In the genomic region with DNA sequence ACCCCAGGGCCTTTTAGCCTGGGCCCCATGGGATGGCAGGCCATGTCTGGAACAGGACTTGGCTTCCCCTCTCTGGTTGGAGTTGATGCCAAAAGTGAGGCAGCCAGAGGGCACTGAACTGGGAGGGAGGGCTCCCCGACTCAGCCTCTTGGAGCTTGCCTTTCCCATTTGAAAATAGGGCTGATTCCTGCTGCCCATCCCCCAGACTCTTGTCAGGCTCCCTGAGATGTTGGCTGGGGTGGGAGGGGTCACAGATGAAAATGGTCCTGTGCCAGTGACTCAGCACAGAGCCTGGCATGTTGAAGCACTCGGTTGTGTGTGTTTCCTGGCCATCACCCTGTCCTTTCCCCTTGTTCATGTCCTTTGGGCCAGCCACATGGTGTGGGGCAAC, we compare ENCODE assay signal across 9 cellular contexts. TPM values are rescaled to one million over a fixed set of nuclear protein-coding genes. Genes with fewer than 3 reads are reported as not detected.
A peak's percentile ranks its signal among the peaks of the same experiment; 100 is the strongest.
DNase-seq lines count a peak whose midpoint lies in the region; ATAC-seq, FAIRE-seq and TF ChIP-seq lines count a peak whose summit lies in the region.
"Had no signal": no experiment of that assay in that cellular context is flagged by ENCODE, and none has a peak within 500 bp of the region (broad histone marks: within the 10 kb centered on the region; RNA-seq: fewer than 3 reads in every experiment).

No MANE protein-coding gene starts in this region.

- H3K27me3 ChIP-seq in endothelial cell of umbilical vein (ENCODE audit: control insufficient read depth in 2 of 2, insufficient read depth in 2 of 2, low read length in 2 of 2), result no peaks in the 10 kb centered on the region
- H3K27me3 ChIP-seq: cardiac muscle cell had no signal

- POLR2A ChIA-PET in A549 (lab: Yijun Ruan, JAX), result interaction anchor here (0.8 to 1.8 kb wide), 3 partner anchors 172 to 174 kb away, joined by 4 to 15 read pairs (median 6); partner anchors contain the start of gene C15orf39
- POLR2A ChIA-PET in endothelial cell of umbilical vein (lab: Charles Lee), result interaction anchor here (1.8 to 2.9 kb wide), 3 partner anchors 13 to 174 kb away, joined by 12 to 20 read pairs (median 14); partner anchors contain the start of gene C15orf39

- H3K4me1 ChIP-seq in A549 (peaks cover 24% of the 10 kb centered on the region), endothelial cell of umbilical vein (ENCODE audit: control insufficient read depth, extremely low read depth, insufficient read depth, low read length) (peaks cover 37% of the 10 kb centered on the region)

- H3K9ac ChIP-seq in endothelial cell of umbilical vein (replicated peaks; ENCODE audit: extremely low read depth, insufficient read depth, low read length), result peak overlapping the region; percentile 87

- ATAC-seq in A549 (peak in 1 of 2 experiments; percentile 4; a peak in 3 of 6 replicates), GM19023 (IDR thresholded peaks at IDR 0.05; ENCODE audit: unreplicated experiment) (no peak), GM18861 (IDR thresholded peaks at IDR 0.05; ENCODE audit: unreplicated experiment) (no peak)

- no peaks in the 10 kb centered on the region for H3K36me3 ChIP-seq in endothelial cell of umbilical vein (ENCODE audit: control insufficient read depth in 2 of 2, extremely low read depth in 1 of 2, insufficient read depth in 2 of 2, low read length in 2 of 2)
- H3K36me3 ChIP-seq: cardiac muscle cell had no signal

- TF ChIP-seq RAD21 in A549 (conservative IDR thresholded peaks at IDR 0.05 in 1 of 2, IDR thresholded peaks at IDR 0.05 in 1 of 2), result no peak

- peak overlapping the region; percentile 22 for H2AFZ ChIP-seq in endothelial cell of umbilical vein (ENCODE audit: low read depth, low read length)

- TF ChIP-seq POLR2A in A549 (IDR thresholded peaks at IDR 0.05; ENCODE audit: low read length), result no peak
- no peak for TF ChIP-seq POLR2A in endothelial cell of umbilical vein (IDR thresholded peaks at IDR 0.05; ENCODE audit: low read depth, low read length)

- DNase-seq in A549 (ENCODE audit: low read depth in 1 of 2, low spot score in 1 of 2) (no peak), M059J (ENCODE audit: low read depth) (peak; percentile 90), endothelial cell of umbilical vein (ENCODE audit: low read depth, low spot score) (no peak), myocyte (ENCODE audit: low read depth) (peak; percentile 27), NCI-H748 treated with DMSO at 0.1 percent for 48 hours (lab: John Stamatoyannopoulos, UW) (no peak), NCI-H82 treated with DMSO at 0.1 percent for 48 hours (lab: John Stamatoyannopoulos, UW; ENCODE audit: unreplicated experiment) (no peak)

- H3K27ac ChIP-seq in A549 (peak overlapping the region; percentile 70 to 82), endothelial cell of umbilical vein (ENCODE audit: insufficient read depth, low read depth, low read length) (peak overlapping the region; percentile 99)
- H3K27ac ChIP-seq: cardiac muscle cell had no signal

- BruUV-seq in endothelial cell of umbilical vein (replicated peaks; lab: Mats Ljungman, UMichigan), result no TSS peak

- CTCF ChIA-PET in A549 (lab: Yijun Ruan, JAX) (interaction anchor here (0.7 to 10.8 kb wide), 43 partner anchors 11 to 338 kb away, joined by 3 to 324 read pairs (median 5); partner anchors contain the start of genes C15orf39, MAN2C1, RPP25 and SCAMP5), endothelial cell of umbilical vein (lab: Charles Lee) (interaction anchor here (0.6 to 5.2 kb wide), 30 partner anchors 8 to 656 kb away, joined by 3 to 213 read pairs (median 4); partner anchors contain the start of genes C15orf39, CSK, MAN2C1 and RPP25)

- no peak overlapping the region for H3K4me3 ChIP-seq in A549
- H3K4me3 ChIP-seq in endothelial cell of umbilical vein (replicated peaks in 1 of 3; ENCODE audit: insufficient read depth in 1 of 3, low read depth in 1 of 3, low read length in 3 of 3), result no peak overlapping the region
- H3K4me3 ChIP-seq: cardiac muscle cell had no signal

- no peaks in the 10 kb centered on the region for H4K20me1 ChIP-seq in endothelial cell of umbilical vein (replicated peaks; ENCODE audit: control insufficient read depth, extremely low read depth, insufficient read depth, low read length)

- dilution Hi-C loops in endothelial cell of umbilical vein (cut with MboI; ENCODE audit: extremely low pct_ligation_motif_present, low sequenced_read_pairs), result no loop called here

- TF ChIP-seq EP300 in A549 (IDR thresholded peaks at IDR 0.05), result no peak

- no peaks in the 10 kb centered on the region for H3K9me1 ChIP-seq in endothelial cell of umbilical vein (replicated peaks; ENCODE audit: control insufficient read depth, extremely low read depth, insufficient read depth, low read length)

- intact Hi-C loops in endothelial cell of umbilical vein (cut with micrococcal nuclease), result loop anchor here (5.0 kb wide), 1 partner anchor 337 kb away; the partner anchor contains the start of gene MAN2C1

- TF ChIP-seq CTCF in A549 (IDR thresholded peaks at IDR 0.05) (no peak), endothelial cell of umbilical vein (IDR thresholded peaks at IDR 0.05; ENCODE audit: extremely low read depth in 1 of 2, insufficient read depth in 1 of 2, low read depth in 1 of 2, low read length in 2 of 2) (no peak)

- H3K9me3 ChIP-seq in A549, result no peaks in the 10 kb centered on the region
- H3K9me3 ChIP-seq in endothelial cell of umbilical vein (replicated peaks; ENCODE audit: control insufficient read depth, insufficient read depth, low read length), result no peaks in the 10 kb centered on the region

- FAIRE-seq in A549 (lab: Jason Lieb, UNC) (no peak), endothelial cell of umbilical vein (lab: Jason Lieb, UNC) (no peak)

- H3K4me2 ChIP-seq in A549 (peak overlapping the region; percentile 67), endothelial cell of umbilical vein (ENCODE audit: insufficient read depth, low read length) (peak overlapping the region; percentile 67)

- no peaks in the 10 kb centered on the region for H3K79me2 ChIP-seq in endothelial cell of umbilical vein (ENCODE audit: control insufficient read depth, insufficient read depth, low read length)

- 75% methylated on average over 2 of the region's 2 CpGs for WGBS in A549 (ENCODE audit: missing lambda C conversion rate)

TF ChIP-seq in A549, 52 proteins besides CTCF, POLR2A, EP300 and RAD21 (continues in another document):
- TF ChIP-seq HES2 (IDR thresholded peaks at IDR 0.05) (no peak), CHD4 (IDR thresholded peaks at IDR 0.05; ENCODE audit: borderline replicate concordance) (no peak), FOXS1 (CRISPR knock-in tag; IDR thresholded peaks at IDR 0.05) (no peak)

TF ChIP-seq in endothelial cell of umbilical vein, 7 proteins besides CTCF, POLR2A, EP300 and RAD21:
- TF ChIP-seq MAX (IDR thresholded peaks at IDR 0.05; ENCODE audit: insufficient read depth, insufficient read length) (peak; percentile 7), GATA2 (IDR thresholded peaks at IDR 0.05; ENCODE audit: insufficient read depth, insufficient read length, low read depth, low read length) (no peak), FOS (IDR thresholded peaks at IDR 0.05; ENCODE audit: borderline replicate concordance, insufficient read depth, low read length) (peak; percentile 23)

RNA-seq across cellular contexts. Expression of gene PPCDC, which starts 6.6 kb away (rescaled TPM):
- polyA plus RNA-seq in A549 (2011; rRNA removed) (14.5 and 18.2 TPM in 2 replicates), A549 (2017; fragmentation: RNase III; extraction: RNeasy Plus Mini Kit Qiagen cat#74134 plus additional on column Dnase treatment) (18.5 to 19.9 TPM (median 19.9 TPM) in 3 replicates), endothelial cell of umbilical vein (21.4 and 23.0 TPM in 2 replicates)
- polyA plus RNA-seq in A549 (2012; cell fraction: cytosol; rRNA removed), result 43.2 and 51.2 TPM in 2 replicates
- 63.8 and 66.7 TPM in 2 replicates for polyA plus RNA-seq in A549 (2012; cell fraction: nucleus; rRNA removed)
- 19.5 and 21.4 TPM in 2 replicates for polyA minus RNA-seq in A549 (2011; rRNA and poly(A)+ RNA removed)
- total RNA-seq in M059J (2014; rRNA removed; shearing (Covaris generic)), result 15.9 and 25.6 TPM in 2 replicates
- total RNA-seq in endothelial cell of umbilical vein (14.5 and 16.8 TPM in 2 replicates), myocyte (7.5 and 15.2 TPM in 2 replicates)
- 16.5 and 19.6 TPM in 2 replicates for polyA plus RNA-seq in endothelial cell of umbilical vein (2011; cell fraction: cytosol; rRNA removed)
- polyA plus RNA-seq in endothelial cell of umbilical vein (2011; cell fraction: nucleus; rRNA removed), result 24.6 and 25.8 TPM in 2 replicates
- polyA plus RNA-seq in endothelial cell of umbilical vein (2012), result 8.5 and 9.2 TPM in 2 replicates
- 10.1 and 13.0 TPM in 2 replicates for polyA minus RNA-seq in endothelial cell of umbilical vein
- polyA minus RNA-seq in endothelial cell of umbilical vein (2011; cell fraction: cytosol; rRNA and poly(A)+ RNA removed), result 7.5 TPM
- 20.7 and 24.6 TPM in 2 replicates for polyA minus RNA-seq in endothelial cell of umbilical vein (2011; cell fraction: nucleus; rRNA and poly(A)+ RNA removed)
- 8.4 TPM for polyA plus RNA-seq in myocyte (2012)

RNA-seq across cellular contexts. Expression of gene SCAMP5, which starts 34.7 kb away (rescaled TPM):
- polyA plus RNA-seq in A549 (2011; rRNA removed) (10.5 and 11.8 TPM in 2 replicates), A549 (2017; fragmentation: RNase III; extraction: RNeasy Plus Mini Kit Qiagen cat#74134 plus additional on column Dnase treatment) (13.7 to 16.2 TPM (median 15.0 TPM) in 3 replicates), endothelial cell of umbilical vein (5.9 and 6.2 TPM in 2 replicates)
- 11.2 and 15.3 TPM in 2 replicates for polyA plus RNA-seq in A549 (2012; cell fraction: cytosol; rRNA removed)
- polyA plus RNA-seq in A549 (2012; cell fraction: nucleus; rRNA removed), result 18.2 and 23.6 TPM in 2 replicates
- 14.0 and 17.4 TPM in 2 replicates for polyA minus RNA-seq in A549 (2011; rRNA and poly(A)+ RNA removed)
- total RNA-seq in M059J (2014; rRNA removed; shearing (Covaris generic)), result 1.3 and 3.4 TPM in 2 replicates
- total RNA-seq in endothelial cell of umbilical vein (1.9 and 4.4 TPM in 2 replicates), myocyte (0.56 and 1.6 TPM in 2 replicates)
- polyA plus RNA-seq in endothelial cell of umbilical vein (2011; cell fraction: cytosol; rRNA removed), result 3.3 and 3.4 TPM in 2 replicates
- polyA plus RNA-seq in endothelial cell of umbilical vein (2011; cell fraction: nucleus; rRNA removed), result 4.5 and 5.2 TPM in 2 replicates
- 3.3 and 3.7 TPM in 2 replicates for polyA plus RNA-seq in endothelial cell of umbilical vein (2012)
- 3.2 and 5.8 TPM in 2 replicates for polyA minus RNA-seq in endothelial cell of umbilical vein
- 4.6 TPM for polyA minus RNA-seq in endothelial cell of umbilical vein (2011; cell fraction: cytosol; rRNA and poly(A)+ RNA removed)
- polyA minus RNA-seq in endothelial cell of umbilical vein (2011; cell fraction: nucleus; rRNA and poly(A)+ RNA removed), result 1.0 and 2.9 TPM in 2 replicates
- polyA plus RNA-seq in myocyte (2012), result 3.7 TPM

Comparison
In these comparisons a context has a peak if more than half of its experiments do, and no peak if none do; other contexts are left out.
1. DNase-seq: peak in M059J (single experiment) and myocyte (single experiment); none in A549 (0 of 2), endothelial cell of umbilical vein (single experiment), NCI-H748 treated with DMSO at 0.1 percent for 48 hours (single experiment) and NCI-H82 treated with DMSO at 0.1 percent for 48 hours (single experiment).